ENCODE assay signal across 11 cellular contexts in the genomic region with DNA sequence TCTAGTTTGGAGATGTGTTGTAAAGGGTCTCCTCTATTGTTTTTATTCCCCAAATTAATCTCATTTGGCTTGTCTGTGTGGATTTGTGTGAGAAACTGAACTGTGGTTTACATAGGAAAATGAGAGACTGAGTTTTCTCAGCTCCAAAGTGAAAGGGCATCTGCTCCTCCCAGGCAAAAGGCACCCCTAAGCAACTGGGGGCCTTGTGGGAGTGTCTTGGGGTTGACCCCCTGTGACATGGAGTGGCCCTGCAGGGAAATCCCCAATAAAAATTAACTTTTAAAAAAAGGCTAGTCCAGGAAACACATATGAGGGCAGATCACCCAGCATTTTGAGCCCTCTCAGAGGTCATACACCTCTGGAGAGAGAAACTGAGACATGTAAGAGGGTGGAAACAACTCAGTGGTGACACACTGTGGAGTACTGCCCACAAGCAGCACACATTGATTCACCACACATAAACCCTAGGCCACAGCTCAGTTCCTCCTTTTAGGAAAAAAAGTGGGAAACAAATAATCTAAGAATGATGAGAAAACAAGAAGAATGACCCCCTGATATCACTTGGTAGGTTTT. TPM values are rescaled to one million over a fixed set of nuclear protein-coding genes. Genes with fewer than 3 reads are reported as not detected.
DNase-seq lines count a peak whose midpoint lies in the region; ATAC-seq, FAIRE-seq and TF ChIP-seq lines count a peak whose summit lies in the region.
"Not testable (repeated sequence)": the region's sequence is repeated elsewhere in the genome, so short reads cannot be mapped to it uniquely, and the experiment has no call there.
"Had no signal": no experiment of that assay in that cellular context is flagged by ENCODE, and none has a peak within 500 bp of the region (broad histone marks: within the 10 kb centered on the region; RNA-seq: fewer than 3 reads in every experiment).

No MANE protein-coding gene starts in this region.

- TF ChIP-seq RAD21 in HepG2 (CRISPR knock-in tag; IDR thresholded peaks at IDR 0.05) = not testable (repeated sequence)

- CTCF ChIA-PET in PC-3 (lab: Charles Lee) = not testable (repeated sequence)
- CTCF ChIA-PET in HepG2 (lab: Yijun Ruan, JAX; ENCODE audit: low intra/inter-chr PET ratio, low total read pairs) = interaction anchor here (1.3 kb wide), 1 partner anchor 159 kb away, joined by 3 read pairs; no protein-coding TSS in a partner anchor

- not testable (repeated sequence) for H3K27me3 ChIP-seq in PC-3 (ENCODE audit: low read length); HepG2 (ENCODE audit: control insufficient read depth in 1 of 2, insufficient read depth in 2 of 2, low read length in 2 of 2)

- peaks cover 34% of the 10 kb centered on the region for H3K4me1 ChIP-seq in PC-3 (ENCODE audit: insufficient read depth, low read length)
- peaks cover 53% of the 10 kb centered on the region for H3K4me1 ChIP-seq in HepG2 (ENCODE audit: insufficient read depth, low read length)

- intact Hi-C loops in PC-3 (cut with micrococcal nuclease) (loop anchor here (5.0 to 10.0 kb wide), 5 partner anchors 155 to 958 kb away; a partner anchor contains a TSS), HepG2 (cut with micrococcal nuclease; ENCODE audit: unreplicated experiment) (loop anchor here (2.0 to 10.0 kb wide), 7 partner anchors 76 to 368 kb away; a partner anchor contains a TSS)

- not testable (repeated sequence) for H3F3A ChIP-seq in PC-3 (ENCODE audit: low read length, unreplicated experiment)

- DNase-seq in PC-3; HepG2 (ENCODE audit: low spot score): not testable (repeated sequence)

- POLR2A ChIA-PET in PC-3 (lab: Charles Lee; ENCODE audit: unreplicated experiment) (interaction anchor here (0.6 kb wide), 1 partner anchor 755 kb away, joined by 3 read pairs; no protein-coding TSS in a partner anchor), HepG2 (lab: Yijun Ruan, JAX) (interaction anchor here (0.9 to 4.0 kb wide), 10 partner anchors 17 to 294 kb away, joined by 3 to 35 read pairs (median 4); a partner anchor contains a TSS)

- H3K4me3 ChIP-seq in PC-3 (ENCODE audit: low read length) (peak overlapping the region; percentile 46; the same call in 1 of the 2 replicates), HepG2 (replicated peaks in 1 of 3; ENCODE audit: insufficient read depth in 1 of 3, low read depth in 2 of 3, low read length in 3 of 3) (peak overlapping the region in 2 of 3 experiments; percentile 15 to 36; a peak in 3 of 6 replicates)

- in situ Hi-C loops in HepG2 (cut with HindIII; ENCODE audit: extremely low pct_ligation_motif_present, low pct_unique_long_range_greater_than_20kb) = not testable (repeated sequence)

- TF ChIP-seq POLR2A in HepG2 (IDR thresholded peaks at IDR 0.05; ENCODE audit: insufficient read depth in 1 of 2, low read depth in 2 of 2, low read length in 2 of 2) = not testable (repeated sequence)

- H3K79me2 ChIP-seq in PC-3 (ENCODE audit: low read length); HepG2 (ENCODE audit: insufficient read depth, low read length): not testable (repeated sequence)

- not testable (repeated sequence) for TF ChIP-seq EP300 in HepG2 (IDR thresholded peaks at IDR 0.05; ENCODE audit: low read depth in 2 of 2, low read length in 2 of 2); HepG2 (CRISPR knock-in tag; IDR thresholded peaks at IDR 0.05; ENCODE audit: borderline replicate concordance)

- H2AFZ ChIP-seq in PC-3 (ENCODE audit: low read length) = peak overlapping the region; percentile 54; the same call in 1 of the 2 replicates
- H2AFZ ChIP-seq in HepG2 (ENCODE audit: low read length) = peak overlapping the region; percentile 11

- ATAC-seq in GM18858 (IDR thresholded peaks at IDR 0.05; ENCODE audit: unreplicated experiment) (peak; percentile 43), GM19455 (IDR thresholded peaks at IDR 0.05; ENCODE audit: unreplicated experiment) (peak; percentile 69), GM21825 (IDR thresholded peaks at IDR 0.05; ENCODE audit: unreplicated experiment) (peak; percentile 74), HG02970 (IDR thresholded peaks at IDR 0.05; ENCODE audit: low FRiP score, unreplicated experiment) (peak; percentile 61), HG03354 (IDR thresholded peaks at IDR 0.05; ENCODE audit: poor library complexity, severe bottlenecking, unreplicated experiment) (peak; percentile 69), HepG2 (peak; percentile 75)
- ATAC-seq in PC-3 = not testable (repeated sequence)

- H3K4me2 ChIP-seq in PC-3 (ENCODE audit: low read length) = peak overlapping the region; percentile 76; the same call in 1 of the 2 replicates
- H3K4me2 ChIP-seq in HepG2 (ENCODE audit: low read depth, low read length) = peak overlapping the region; percentile 69

- H3K36me3 ChIP-seq in PC-3 (ENCODE audit: low read depth, low read length); HepG2 (replicated peaks in 1 of 2; ENCODE audit: control insufficient read depth in 1 of 2, insufficient read depth in 2 of 2, low read length in 2 of 2): not testable (repeated sequence)

- H3K27ac ChIP-seq in PC-3 (ENCODE audit: low read length) = peak overlapping the region; percentile 86
- peak overlapping the region; percentile 95 for H3K27ac ChIP-seq in HepG2 (ENCODE audit: extremely low read length, insufficient read depth, low read length)

- not testable (repeated sequence) for H3K9me2 ChIP-seq in PC-3 (replicated peaks; ENCODE audit: low read length)

- FAIRE-seq in HepG2 (lab: Jason Lieb, UNC) = not testable (repeated sequence)

- H3K9me3 ChIP-seq in PC-3 (ENCODE audit: low read length); HepG2 (ENCODE audit: low read length): not testable (repeated sequence)

- BruUV-seq in PC-3 (replicated peaks; lab: Mats Ljungman, UMichigan) = TSS peak; percentile 69
- TSS peak; percentile 94 for BruUV-seq in HepG2 (replicated peaks; lab: Mats Ljungman, UMichigan)

- TF ChIP-seq CTCF in PC-3 (conservative IDR thresholded peaks at IDR 0.05; ENCODE audit: low read depth, low read length) = not testable (repeated sequence)
- TF ChIP-seq CTCF in HepG2 (CRISPR knock-in tag; IDR thresholded peaks at IDR 0.05) = peak; percentile 27

- H3K9ac ChIP-seq in PC-3 (ENCODE audit: low read length) (peak overlapping the region; percentile 47), HepG2 (ENCODE audit: insufficient read depth, low read depth, low read length) (peak overlapping the region; percentile 72)

- H4K20me1 ChIP-seq in PC-3 (ENCODE audit: low read length); HepG2 (ENCODE audit: insufficient read depth, low read length): not testable (repeated sequence)

TF ChIP-seq in HepG2, 621 proteins besides CTCF, POLR2A, EP300 and RAD21:
- TF ChIP-seq STAG1 (CRISPR knock-in tag; IDR thresholded peaks at IDR 0.05) (peak; percentile 36; the same call in 1 of the 2 replicates), ISX (CRISPR knock-in tag; conservative IDR thresholded peaks at IDR 0.05) (0 out of 2 replicates have a peak, but pooled peaks have one; percentile 2), RBFOX2 (IDR thresholded peaks at IDR 0.05; ENCODE audit: low read depth, low read length) (peak; percentile 22; the same call in 1 of the 2 replicates)

RNA-seq across cellular contexts. Expression of a gene that starts 13.3 kb away (rescaled TPM):
- total RNA-seq in PC-3 (2014; rRNA removed) (not detected in 2 replicates), HepG2 (2016; rRNA removed; fragmentation: Illumina TruSeq; extraction: Trizol) (0.04 TPM in 1 of 2 replicates, not detected in the other)
- total RNA-seq in HepG2 (2016; cell fraction: cytosol; rRNA removed; fragmentation: Illumina TruSeq; extraction: Trizol; ENCODE audit: low read depth) = not detected in 2 replicates
- total RNA-seq in HepG2 (2016; cell fraction: insoluble cytoplasmic fraction; rRNA removed; fragmentation: Illumina TruSeq; extraction: Trizol) = 0.09 TPM in 1 of 2 replicates, not detected in the other
- not detected in 2 replicates for total RNA-seq in HepG2 (2016; cell fraction: membrane; rRNA removed; fragmentation: Illumina TruSeq; extraction: Trizol)
- total RNA-seq in HepG2 (2016; cell fraction: nucleus; rRNA removed; fragmentation: Illumina TruSeq; extraction: Trizol) = not detected in 2 replicates
- 0.07 and 0.11 TPM in 2 replicates for polyA plus RNA-seq in HepG2 (2011; rRNA removed)
- 0.17 TPM in 1 of 2 replicates, not detected in the other for polyA plus RNA-seq in HepG2 (2011; cell fraction: cytosol; rRNA removed)
- not detected in 2 replicates for polyA plus RNA-seq in HepG2 (2011; cell fraction: nucleus; rRNA removed)
- polyA plus RNA-seq in HepG2 (2012) = 0.12 and 0.20 TPM in 2 replicates
- not detected in 2 replicates for polyA plus RNA-seq in HepG2 (2016; cell fraction: cytosol; fragmentation: Illumina TruSeq; extraction: Trizol; ENCODE audit: low read depth)
- polyA plus RNA-seq in HepG2 (2016; cell fraction: insoluble cytoplasmic fraction; fragmentation: Illumina TruSeq; extraction: Trizol; ENCODE audit: low read depth) = not detected in 2 replicates
- polyA plus RNA-seq in HepG2 (2016; cell fraction: membrane; fragmentation: Illumina TruSeq; extraction: Trizol; ENCODE audit: low read depth) = not detected in 2 replicates
- not detected in 2 replicates for polyA plus RNA-seq in HepG2 (2016; cell fraction: nucleus; fragmentation: Illumina TruSeq; extraction: Trizol; ENCODE audit: insufficient read depth, low read depth)
- 0.12 TPM in 1 of 2 replicates, not detected in the other for polyA minus RNA-seq in HepG2 (2011; rRNA and poly(A)+ RNA removed; ENCODE audit: low replicate concordance)
- polyA minus RNA-seq in HepG2 (2011; cell fraction: cytosol; rRNA and poly(A)+ RNA removed) = not detected in 2 replicates
- polyA minus RNA-seq in HepG2 (2011; cell fraction: nucleus; rRNA and poly(A)+ RNA removed) = 0.13 TPM in 1 of 2 replicates, not detected in the other
- total RNA-seq: foreskin keratinocyte, thyroid gland had no signal
- polyA plus RNA-seq: foreskin keratinocyte, ovary, SK-N-SH had no signal
